In genomic region chr2:78541088-78541450, GRCh38 we compare ENCODE assay signal across 1 cellular context.
TF ChIP-seq lines count a peak whose summit lies in the region.

No MANE protein-coding gene starts in this region.

TF ChIP-seq in HepG2, 621 proteins besides CTCF, POLR2A, EP300 and RAD21 (continued from another document and continues in another):
- TF ChIP-seq PREB (CRISPR knock-in tag; IDR thresholded peaks at IDR 0.05) (no peak), SALL1 (CRISPR knock-in tag; IDR thresholded peaks at IDR 0.05) (no peak), BRD4 (CRISPR knock-in tag; IDR thresholded peaks at IDR 0.05) (no peak), REPIN1 (CRISPR knock-in tag; IDR thresholded peaks at IDR 0.05; ENCODE audit: borderline replicate concordance, low read depth) (no peak), ZMYM4 (CRISPR knock-in tag; IDR thresholded peaks at IDR 0.05) (no peak), ZNF512B (CRISPR knock-in tag; IDR thresholded peaks at IDR 0.05; ENCODE audit: borderline replicate concordance) (no peak), PAX8 (CRISPR knock-in tag; IDR thresholded peaks at IDR 0.05; ENCODE audit: borderline replicate concordance) (no peak), ZNF800 (CRISPR knock-in tag; IDR thresholded peaks at IDR 0.05) (0 out of 2 replicates have a peak, but pooled peaks have one; percentile 49), EED (CRISPR knock-in tag; IDR thresholded peaks at IDR 0.05) (no peak), ZNF724P (CRISPR knock-in tag; IDR thresholded peaks at IDR 0.05; ENCODE audit: borderline replicate concordance) (no peak), ZNF574 (CRISPR knock-in tag; IDR thresholded peaks at IDR 0.05) (no peak), ZFP41 (CRISPR knock-in tag; IDR thresholded peaks at IDR 0.05; ENCODE audit: borderline replicate concordance) (no peak), POLR2G (IDR thresholded peaks at IDR 0.05; ENCODE audit: low read depth, low read length) (no peak), SATB2 (CRISPR knock-in tag; IDR thresholded peaks at IDR 0.05) (no peak), ZNF781 (CRISPR knock-in tag; IDR thresholded peaks at IDR 0.05; ENCODE audit: borderline replicate concordance, not compliant biosample characterization) (no peak), ZFP1 (CRISPR knock-in tag; IDR thresholded peaks at IDR 0.05) (0 out of 2 replicates have a peak, but pooled peaks have one; percentile 1), GMEB1 (CRISPR knock-in tag; IDR thresholded peaks at IDR 0.05; ENCODE audit: borderline replicate concordance) (0 out of 2 replicates have a peak, but pooled peaks have one; percentile 5), ZUFSP (CRISPR knock-in tag; IDR thresholded peaks at IDR 0.05; ENCODE audit: borderline replicate concordance) (no peak), ZNF33A (CRISPR knock-in tag; IDR thresholded peaks at IDR 0.05; ENCODE audit: borderline replicate concordance) (no peak; the same call in 1 of the 2 replicates), MZF1 (CRISPR knock-in tag; IDR thresholded peaks at IDR 0.05; ENCODE audit: borderline replicate concordance) (no peak), HOXA7 (CRISPR knock-in tag; IDR thresholded peaks at IDR 0.05) (no peak), ZMYM3 (CRISPR knock-in tag; IDR thresholded peaks at IDR 0.05) (no peak), ZNF160 (CRISPR knock-in tag; IDR thresholded peaks at IDR 0.05) (no peak), KLF6 (CRISPR knock-in tag; IDR thresholded peaks at IDR 0.05) (no peak), MLX (CRISPR knock-in tag; IDR thresholded peaks at IDR 0.05) (no peak), HOXA3 (CRISPR knock-in tag; IDR thresholded peaks at IDR 0.05) (no peak), PAXIP1 (CRISPR knock-in tag; conservative IDR thresholded peaks at IDR 0.05) (no peak), HDAC1 (CRISPR knock-in tag; IDR thresholded peaks at IDR 0.05) (no peak; the same call in 1 of the 2 replicates), ISL2 (CRISPR knock-in tag; IDR thresholded peaks at IDR 0.05) (no peak), ZSCAN21 (CRISPR knock-in tag; IDR thresholded peaks at IDR 0.05; ENCODE audit: borderline replicate concordance) (no peak), ZNF33B (CRISPR knock-in tag; IDR thresholded peaks at IDR 0.05) (no peak), AKNA (CRISPR knock-in tag; IDR thresholded peaks at IDR 0.05; ENCODE audit: borderline replicate concordance) (no peak), ARID3A (IDR thresholded peaks at IDR 0.05; ENCODE audit: low read depth, low read length) (0 out of 2 replicates have a peak, but pooled peaks have one; percentile 11)
